Comparison of ENCODE assay signal across 11 cellular contexts in genomic region chr12:4117386-4118016, GRCh38.
DNase-seq lines count a peak whose midpoint lies in the region; ATAC-seq and TF ChIP-seq lines count a peak whose summit lies in the region.
"Had no signal": no experiment of that assay in that cellular context is flagged by ENCODE, and none has a peak within 500 bp of the region (broad histone marks: within the 10 kb centered on the region; RNA-seq: fewer than 3 reads in every experiment).

No MANE protein-coding gene starts in this region.

- H3K27ac ChIP-seq in naive thymus-derived CD4-positive, alpha-beta T cell (ENCODE audit: low read depth, low read length) = no peak overlapping the region
- H3K27ac ChIP-seq in aorta (ENCODE audit: low read depth in 1 of 2, low read length in 2 of 2) (no peak overlapping the region), mesendoderm (ENCODE audit: low read depth, low read length) (no peak overlapping the region)

- H3K9me3 ChIP-seq in naive thymus-derived CD4-positive, alpha-beta T cell (ENCODE audit: control insufficient read depth in 2 of 3, low read length in 3 of 3) = no peaks in the 10 kb centered on the region
- no peaks in the 10 kb centered on the region for H3K9me3 ChIP-seq in aorta (ENCODE audit: control insufficient read depth, low read length)

- intact Hi-C loops in activated B cell treated with CpG ODN at 0.5 μM for 24 hours (cut with micrococcal nuclease) = loop anchor here (1.0 kb wide), 6 partner anchors 10 to 152 kb away; no protein-coding TSS in a partner anchor
- intact Hi-C loops in naive thymus-derived CD4-positive, alpha-beta T cell (cut with micrococcal nuclease) = loop anchor here in 1 of 2 donors (1.0 kb wide), 1 partner anchor 10 kb away; no protein-coding TSS in a partner anchor
- intact Hi-C loops in aorta (cut with DNase I) = no loop called here

- no peak overlapping the region for H2BK5ac ChIP-seq in mesendoderm (ENCODE audit: low read length)

- no peak overlapping the region for H3K23ac ChIP-seq in mesendoderm (ENCODE audit: low read length)

- TF ChIP-seq POLR2A in GM18505 (IDR thresholded peaks at IDR 0.05; ENCODE audit: borderline replicate concordance, extremely low read depth, insufficient read depth, insufficient read length) = peak; percentile 9

- ATAC-seq in GM18505 (IDR thresholded peaks at IDR 0.05; ENCODE audit: unreplicated experiment) = no peak
- peak; percentile 2 for ATAC-seq in HG02678 (IDR thresholded peaks at IDR 0.05; ENCODE audit: unreplicated experiment)
- peak; percentile 8 for ATAC-seq in activated B cell treated with CpG ODN at 0.5 μM for 24 hours (ENCODE audit: low read depth)
- ATAC-seq in naive thymus-derived CD4-positive, alpha-beta T cell = no peak
- no peak for ATAC-seq in aorta (ENCODE audit: low FRiP score)

- no peak overlapping the region for H2BK120ac ChIP-seq in mesendoderm (ENCODE audit: low read depth, low read length)

- WGBS in aorta, 2 donors = 89 to 95% methylated on average over 12 of the region's 12 CpGs
- no CpG with 5 or more reads among the region's 12 CpGs for WGBS in mesendoderm (ENCODE audit: extremely low coverage, insufficient coverage, low lambda C conversion rate)

- no peaks in the 10 kb centered on the region for H3K27me3 ChIP-seq in naive thymus-derived CD4-positive, alpha-beta T cell (ENCODE audit: control insufficient read depth in 2 of 2, insufficient read depth in 2 of 2, low read length in 2 of 2)
- H3K27me3 ChIP-seq in aorta (ENCODE audit: control insufficient read depth in 1 of 2, insufficient read depth in 2 of 2, low read length in 1 of 2) (peaks cover 0 to 1% of the 10 kb centered on the region in 2 donors), mesendoderm (ENCODE audit: insufficient read depth, low read length, poor library complexity) (no peaks in the 10 kb centered on the region)

- H3K4me1 Mint-ChIP-seq in activated B cell treated with CpG ODN at 0.5 μM for 24 hours = peaks cover 56% of the 10 kb centered on the region
- H3K4me1 Mint-ChIP-seq in naive thymus-derived CD4-positive, alpha-beta T cell = peaks cover 25 to 69% (median 44%) of the 10 kb centered on the region in 7 donors

- no peak overlapping the region for H3K4ac ChIP-seq in mesendoderm (ENCODE audit: low read depth, low read length)

- H3K36me3 Mint-ChIP-seq in activated B cell treated with CpG ODN at 0.5 μM for 24 hours (ENCODE audit: low read depth) = no peaks in the 10 kb centered on the region
- peaks cover 0 to 3% (median 0%) of the 10 kb centered on the region in 5 donors for H3K36me3 Mint-ChIP-seq in naive thymus-derived CD4-positive, alpha-beta T cell

- H3K27ac Mint-ChIP-seq in activated B cell treated with CpG ODN at 0.5 μM for 24 hours = peak overlapping the region; percentile 81
- peak overlapping the region in 5 of 9 donors; percentile 66 to 86 (median 78) for H3K27ac Mint-ChIP-seq in naive thymus-derived CD4-positive, alpha-beta T cell

- peak overlapping the region; percentile 17 for H3K4me3 ChIP-seq in naive thymus-derived CD4-positive, alpha-beta T cell (ENCODE audit: low read length)
- no peak overlapping the region for H3K4me3 ChIP-seq in aorta (ENCODE audit: low read length in 2 of 2)
- H3K4me3 ChIP-seq in mesendoderm (ENCODE audit: low read length) = no peak overlapping the region

- DNase-seq in activated B cell treated with CpG ODN at 0.5 μM for 24 hours (no peak), aorta (no peak), mesendoderm (no peak), NCI-H2029 treated with DMSO at 0.1 percent for 48 hours (lab: John Stamatoyannopoulos, UW) (no peak)
- no peak for DNase-seq in naive thymus-derived CD4-positive, alpha-beta T cell
- DNase-seq in stimulated activated CD4-positive, alpha-beta T cell treated with anti-CD3 and anti-CD28 coated beads, Interleukin-2, amount 100 ng/mL, for 24 hours = no peak
- DNase-seq: activated CD4-positive, alpha-beta T cell treated with anti-CD3 and anti-CD28 coated beads for 1 hour; NCI-H82; nephron progenitor cell had no signal

- CTCF ChIA-PET in activated B cell treated with CpG ODN at 0.5 μM for 24 hours (lab: Charles Lee) = interaction anchor here (0.6 to 3.0 kb wide), 5 partner anchors 10 to 159 kb away, joined by 3 to 15 read pairs (median 3); no protein-coding TSS in a partner anchor
- CTCF ChIA-PET in naive thymus-derived CD4-positive, alpha-beta T cell (lab: Charles Lee) = interaction anchor here (0.5 to 3.1 kb wide), 4 partner anchors 9 to 159 kb away, joined by 3 to 11 read pairs (median 3); no protein-coding TSS in a partner anchor

- no peaks in the 10 kb centered on the region for H3K9me3 Mint-ChIP-seq in activated B cell treated with CpG ODN at 0.5 μM for 24 hours
- peaks cover 0 to 1% (median 0%) of the 10 kb centered on the region in 11 donors for H3K9me3 Mint-ChIP-seq in naive thymus-derived CD4-positive, alpha-beta T cell

- H3K56ac ChIP-seq in mesendoderm (ENCODE audit: low read length) = no peak overlapping the region

- no peak for TF ChIP-seq CTCF in activated B cell treated with CpG ODN at 0.5 μM for 24 hours (IDR thresholded peaks at IDR 0.05)

- H3K9ac ChIP-seq in mesendoderm (ENCODE audit: low read length) = no peak overlapping the region

- no peak overlapping the region for H3K4me2 ChIP-seq in mesendoderm (ENCODE audit: low read length)

- H3K79me2 ChIP-seq in mesendoderm (ENCODE audit: control insufficient read depth, insufficient read depth, low read length) = no peaks in the 10 kb centered on the region

- no peaks in the 10 kb centered on the region for H3K27me3 Mint-ChIP-seq in activated B cell treated with CpG ODN at 0.5 μM for 24 hours
- no peaks in the 10 kb centered on the region for H3K27me3 Mint-ChIP-seq in naive thymus-derived CD4-positive, alpha-beta T cell

- H3K4me3 Mint-ChIP-seq in activated B cell treated with CpG ODN at 0.5 μM for 24 hours = peak overlapping the region; percentile 69
- peak overlapping the region in 9 of 10 donors; percentile 71 to 87 (median 79) for H3K4me3 Mint-ChIP-seq in naive thymus-derived CD4-positive, alpha-beta T cell
- H3K4me3 Mint-ChIP-seq: nephron progenitor cell had no signal

- H2BK15ac ChIP-seq in mesendoderm (replicated peaks; ENCODE audit: low read depth) = no peak overlapping the region

- POLR2A ChIA-PET in activated B cell treated with CpG ODN at 0.5 μM for 24 hours (lab: Charles Lee) = interaction anchor here (0.7 to 6.2 kb wide), 20 partner anchors 10 to 244 kb away, joined by 3 to 45 read pairs (median 5); partner anchors contain the start of genes CCND2 and PARP11
- POLR2A ChIA-PET in naive thymus-derived CD4-positive, alpha-beta T cell (lab: Charles Lee) = interaction anchor here (1.3 to 2.4 kb wide), 3 partner anchors 10 to 152 kb away, joined by 3 to 8 read pairs (median 7); no protein-coding TSS in a partner anchor

- H3K79me1 ChIP-seq in mesendoderm (ENCODE audit: low read length) = no peaks in the 10 kb centered on the region

- H3K36me3 ChIP-seq in naive thymus-derived CD4-positive, alpha-beta T cell (ENCODE audit: control insufficient read depth in 2 of 3, insufficient read depth in 3 of 3, low read length in 3 of 3) = no peaks in the 10 kb centered on the region
- H3K36me3 ChIP-seq in aorta (ENCODE audit: control insufficient read depth in 1 of 2, insufficient read depth in 2 of 2, low read length in 1 of 2) (no peaks in the 10 kb centered on the region), mesendoderm (ENCODE audit: control insufficient read depth, insufficient read depth, low read length) (no peaks in the 10 kb centered on the region)

- no peak overlapping the region for H3K18ac ChIP-seq in mesendoderm (ENCODE audit: low read length)

- H4K5ac ChIP-seq in mesendoderm (ENCODE audit: low read length) = no peak overlapping the region

- H2AK5ac ChIP-seq in mesendoderm (ENCODE audit: low read length) = no peak overlapping the region

- peaks cover 29 to 30% of the 10 kb centered on the region in 2 donors for H3K4me1 ChIP-seq in naive thymus-derived CD4-positive, alpha-beta T cell (ENCODE audit: control insufficient read depth in 2 of 2, insufficient read depth in 2 of 2, low read length in 2 of 2)
- H3K4me1 ChIP-seq in aorta (ENCODE audit: control insufficient read depth in 1 of 2, insufficient read depth in 2 of 2, low read length in 2 of 2) = no peaks in the 10 kb centered on the region
- H3K4me1 ChIP-seq in mesendoderm (ENCODE audit: control insufficient read depth, low read depth, low read length) = peaks cover 5% of the 10 kb centered on the region

- H4K8ac ChIP-seq in mesendoderm (ENCODE audit: low read depth, low read length) = no peak overlapping the region

Comparison
In these comparisons a context has a peak if more than half of its experiments do, and no peak if none do; other contexts are left out.
1. ATAC-seq: peak in HG02678 (single experiment) and activated B cell treated with CpG ODN at 0.5 μM for 24 hours (single experiment); none in GM18505 (single experiment), naive thymus-derived CD4-positive, alpha-beta T cell (single experiment) and aorta (single experiment).